15 cellular contexts compared by ENCODE assay signal in the genomic region with DNA sequence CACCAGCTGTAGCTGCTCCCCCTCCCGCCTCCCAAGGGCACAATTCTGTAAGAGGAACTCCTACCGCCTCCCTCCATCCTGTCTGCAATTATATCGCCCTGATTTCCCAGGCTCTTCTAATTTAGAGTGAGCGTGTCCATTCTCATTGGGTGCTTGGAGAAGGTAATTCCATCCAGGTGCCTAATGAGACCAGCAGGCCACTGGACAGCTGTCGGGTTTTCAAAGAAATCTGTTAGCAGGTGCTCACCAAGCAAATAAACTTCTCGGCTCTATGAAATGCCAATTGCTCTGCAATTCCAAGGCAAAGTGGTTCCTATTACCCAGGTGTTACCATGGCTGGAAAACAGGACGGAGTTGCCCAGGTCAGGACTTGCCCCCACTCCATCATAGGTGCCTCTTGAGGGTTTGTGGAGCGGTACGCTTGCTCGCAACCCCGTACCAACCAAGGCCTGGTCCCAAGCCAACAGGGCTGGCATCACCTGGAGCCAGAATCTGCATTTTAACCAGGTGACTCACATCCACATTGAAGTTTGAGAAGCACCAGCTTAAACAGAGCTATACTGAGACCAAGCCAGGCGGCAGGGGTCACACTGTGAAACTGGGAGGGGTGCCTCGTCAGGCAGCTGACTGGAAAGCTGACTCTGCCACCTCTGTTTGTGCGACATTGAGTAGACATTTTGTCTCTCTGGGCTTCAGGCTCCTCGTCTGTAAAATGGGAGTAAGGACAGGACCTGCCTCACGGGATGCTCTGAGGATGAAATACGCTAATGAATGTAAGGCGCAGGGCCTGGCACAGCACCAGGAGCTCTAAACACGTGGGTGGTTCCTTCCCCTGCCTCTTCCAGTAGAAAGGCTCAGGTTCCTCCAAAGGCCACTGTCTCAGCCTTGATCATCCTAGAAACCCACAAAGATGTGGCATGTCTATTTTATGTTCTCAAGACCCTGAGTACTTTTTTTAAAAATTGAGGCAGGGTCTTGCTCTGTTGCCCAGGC. TPM values are rescaled to one million over a fixed set of nuclear protein-coding genes. Genes with fewer than 3 reads are reported as not detected.
DNase-seq lines count a peak whose midpoint lies in the region; ATAC-seq and TF ChIP-seq lines count a peak whose summit lies in the region.
"Had no signal": no experiment of that assay in that cellular context is flagged by ENCODE, and none has a peak within 500 bp of the region (broad histone marks: within the 10 kb centered on the region; RNA-seq: fewer than 3 reads in every experiment).

No MANE protein-coding gene starts in this region.

- H3K4me3 ChIP-seq in Panc1 (ENCODE audit: low read depth in 2 of 2, low read length in 2 of 2) (no peak overlapping the region), mucosa of descending colon (no peak overlapping the region), right cardiac atrium (ENCODE audit: low read length) (no peak overlapping the region)
- H3K4me3 ChIP-seq: esophagus muscularis mucosa, PC-9, spleen had no signal

- ATAC-seq in Panc1 (0 out of 2 replicates have a peak, but pooled peaks have one; percentile 25), mucosa of descending colon (peak; percentile 55), right cardiac atrium (no peak)

- H3K9me3 ChIP-seq in Panc1 (ENCODE audit: control insufficient read depth, insufficient read depth, low read depth, low read length) (no peaks in the 10 kb centered on the region), mucosa of descending colon (no peaks in the 10 kb centered on the region), right cardiac atrium (ENCODE audit: control insufficient read depth, low read length) (no peaks in the 10 kb centered on the region)
- H3K9me3 ChIP-seq: esophagus muscularis mucosa, spleen had no signal

- POLR2A ChIA-PET in Panc1 (lab: Charles Lee) = no interaction called here

- DNase-seq in DMS79 (lab: John Stamatoyannopoulos, UW) (peak; percentile 99), NCI-H1930 (lab: John Stamatoyannopoulos, UW) (peak; percentile 51 to 68), Panc1 (ENCODE audit: low read depth, low spot score) (no peak), mucosa of descending colon (no peak), right cardiac atrium (no peak), KBM-7 (no peak), GM10266 (ENCODE audit: extremely low spot score) (no peak), mesothelial cell of epicardium (ENCODE audit: low spot score in 2 of 2, unreplicated experiment in 2 of 2) (no peak)
- DNase-seq: H7, PC-9, spleen had no signal

- H3K4me1 ChIP-seq in Panc1 (ENCODE audit: control insufficient read depth, insufficient read depth, low read length) (no peaks in the 10 kb centered on the region), mucosa of descending colon (ENCODE audit: low read depth) (peaks cover 12% of the 10 kb centered on the region), right cardiac atrium (ENCODE audit: control insufficient read depth, insufficient read depth, low read length) (no peaks in the 10 kb centered on the region)

- in situ Hi-C loops in Panc1 (cut with HindIII; ENCODE audit: low pct_unique_long_range_greater_than_20kb, low sequenced_read_pairs) (no loop called here), KBM-7 (cut with MboI; ENCODE audit: low pct_unique_long_range_greater_than_20kb, low sequenced_read_pairs) (loop anchor here (25.0 kb wide), 2 partner anchors 191 to 441 kb away; no protein-coding TSS in a partner anchor)

- CTCF ChIA-PET in Panc1 (lab: Charles Lee) = interaction anchor here (0.6 to 0.8 kb wide), 2 partner anchors 10 to 15 kb away, joined by 3 read pairs; no protein-coding TSS in a partner anchor

- H3K27me3 ChIP-seq in Panc1 (ENCODE audit: control insufficient read depth, insufficient read depth, low read length) (no peaks in the 10 kb centered on the region), right cardiac atrium (ENCODE audit: control insufficient read depth, insufficient read depth) (no peaks in the 10 kb centered on the region)
- H3K27me3 ChIP-seq: esophagus muscularis mucosa, spleen had no signal

- H3K9me3 Mint-ChIP-seq in mesothelial cell of epicardium = no peaks in the 10 kb centered on the region
- H3K9me3 Mint-ChIP-seq: central memory CD8-positive, alpha-beta T cell had no signal

- H3K36me3 ChIP-seq in Panc1 (ENCODE audit: control insufficient read depth, insufficient read depth, low read length) (no peaks in the 10 kb centered on the region), mucosa of descending colon (ENCODE audit: low read depth) (no peaks in the 10 kb centered on the region)
- H3K36me3 ChIP-seq: esophagus muscularis mucosa, spleen had no signal

- intact Hi-C loops in Panc1 (cut with micrococcal nuclease; ENCODE audit: unreplicated experiment) (no loop called here), mucosa of descending colon (cut with DNase I, micrococcal nuclease) (loop anchor here in 1 of 2 donors (5.0 kb wide), 1 partner anchor 106 kb away; no protein-coding TSS in a partner anchor), right cardiac atrium (cut with DNase I) (no loop called here)

- no peaks in the 10 kb centered on the region for H3K36me3 Mint-ChIP-seq in mesothelial cell of epicardium

- peaks cover 26% of the 10 kb centered on the region for H3K4me1 Mint-ChIP-seq in mesothelial cell of epicardium
- H3K4me1 Mint-ChIP-seq: CD14-positive monocyte had no signal

- no TSS peak for BruUV-seq in Panc1 (replicated peaks; lab: Mats Ljungman, UMichigan)

- no peak overlapping the region for H3K27ac Mint-ChIP-seq in mesothelial cell of epicardium
- H3K27ac Mint-ChIP-seq: CD14-positive monocyte had no signal

- TF ChIP-seq CTCF in Panc1 (IDR thresholded peaks at IDR 0.05) (no peak), mucosa of descending colon (IDR thresholded peaks at IDR 0.05) (no peak), GM10266 (IDR thresholded peaks at IDR 0.05; ENCODE audit: control insufficient read depth, insufficient read depth, low read depth, missing control alignments) (no peak), mesothelial cell of epicardium (IDR thresholded peaks at IDR 0.05; ENCODE audit: unreplicated experiment) (no peak)

- H3K27ac ChIP-seq in Panc1 (ENCODE audit: low read length) = no peak overlapping the region
- no peak overlapping the region for H3K27ac ChIP-seq in right cardiac atrium (ENCODE audit: low read length)
- H3K27ac ChIP-seq: esophagus muscularis mucosa, KMS-11, PC-9 had no signal

- no peak overlapping the region for H3K4me3 Mint-ChIP-seq in mesothelial cell of epicardium
- H3K4me3 Mint-ChIP-seq: CD14-positive monocyte had no signal

- H3K27me3 Mint-ChIP-seq in mesothelial cell of epicardium (ENCODE audit: low read depth) = no peaks in the 10 kb centered on the region
- H3K27me3 Mint-ChIP-seq: central memory CD8-positive, alpha-beta T cell had no signal

- WGBS in right cardiac atrium = 79% methylated on average over 19 of the region's 19 CpGs

RNA-seq across cellular contexts. Expression of gene MEAK7, which starts 16.6 kb away (rescaled TPM):
- 17.2 TPM for total RNA-seq in Panc1 (2021; ENCODE audit: unreplicated experiment)
- polyA plus RNA-seq in Panc1 (2012; ENCODE audit: insufficient read length) = 16.2 TPM
- 10 to 100 TPM; 18.4 to 23.9 (median 22.2) TPM for total RNA-seq in mucosa of descending colon
- 1 to 10 TPM; 5.3 to 7.6 (median 6.0) TPM for total RNA-seq in right cardiac atrium
- polyA plus RNA-seq in right cardiac atrium = 2.9 TPM
- 37.9 to 42.7 TPM (median 39.6 TPM) in 3 replicates for total RNA-seq in mesothelial cell of epicardium

Comparison
In these comparisons a context has a peak if more than half of its experiments do, and no peak if none do; other contexts are left out.
1. DNase-seq: peak in DMS79 (single experiment) and NCI-H1930 (2 of 2); none in Panc1 (single experiment), mucosa of descending colon (0 of 3), right cardiac atrium (0 of 3), KBM-7 (single experiment), GM10266 (single experiment) and mesothelial cell of epicardium (0 of 2).
2. ATAC-seq: peak in Panc1 (single experiment) and mucosa of descending colon (single experiment); none in right cardiac atrium (0 of 2).